ENCODE assay signal across 15 cellular contexts in genomic region chr15:60469893-60470641, GRCh38. TPM values are rescaled to one million over a fixed set of nuclear protein-coding genes. Genes with fewer than 3 reads are reported as not detected.
A peak's percentile ranks its signal among the peaks of the same experiment; 100 is the strongest.
DNase-seq lines count a peak whose midpoint lies in the region; ATAC-seq, FAIRE-seq and TF ChIP-seq lines count a peak whose summit lies in the region.
"Had no signal": no experiment of that assay in that cellular context is flagged by ENCODE, and none has a peak within 500 bp of the region (broad histone marks: within the 10 kb centered on the region; RNA-seq: fewer than 3 reads in every experiment).

No MANE protein-coding gene starts in this region.

- H3K36me3 ChIP-seq in gastrocnemius medialis (peaks cover 0 to 45% of the 10 kb centered on the region in 2 donors), prostate gland (no peaks in the 10 kb centered on the region)

- TF ChIP-seq CTCF in epithelial cell of proximal tubule (conservative IDR thresholded peaks at IDR 0.05; ENCODE audit: low read depth, low read length): no peak
- no peak for TF ChIP-seq CTCF in gastrocnemius medialis (IDR thresholded peaks at IDR 0.05 in 4 of 5, conservative IDR thresholded peaks at IDR 0.05 in 1 of 5)
- no peak for TF ChIP-seq CTCF in prostate gland (IDR thresholded peaks at IDR 0.05)

- H3K4me3 ChIP-seq in epithelial cell of proximal tubule (ENCODE audit: low read depth, low read length) (no peak overlapping the region), gastrocnemius medialis (no peak overlapping the region), prostate gland (no peak overlapping the region)
- H3K4me3 ChIP-seq: mucosa of descending colon had no signal

- peak overlapping the region; percentile 2 to 41 (median 20) for H3K27ac ChIP-seq in gastrocnemius medialis
- H3K27ac ChIP-seq in prostate gland: no peak overlapping the region

- DNase-seq in DMS 273 (lab: John Stamatoyannopoulos, UW; ENCODE audit: unreplicated experiment) (peak; percentile 10), DMS 273 treated with DMSO at 0.1 percent for 48 hours (lab: John Stamatoyannopoulos, UW) (no peak), RCC 7860 (ENCODE audit: low spot score) (peak; percentile 33), epithelial cell of proximal tubule (ENCODE audit: low read depth) (peak; percentile 62), gastrocnemius medialis (no peak), prostate gland (ENCODE audit: low spot score) (no peak)
- DNase-seq: 8988T; activated CD4-positive, CD25-positive, alpha-beta regulatory T cell; activated T-cell treated with anti-CD3 and anti-CD28 coated beads, Interleukin-2, amount 50 U/mL, for 1 hour; DMS79; mucosa of descending colon; NCI-H2227 treated with DMSO at 0.1 percent for 48 hours had no signal

- TF ChIP-seq POLR2A in gastrocnemius medialis (IDR thresholded peaks at IDR 0.05): no peak
- no peak for TF ChIP-seq POLR2A in prostate gland (IDR thresholded peaks at IDR 0.05)

- no peak for ATAC-seq in gastrocnemius medialis
- no peak for ATAC-seq in HG03460 (IDR thresholded peaks at IDR 0.05; ENCODE audit: unreplicated experiment)
- no peak for ATAC-seq in GM18519 (IDR thresholded peaks at IDR 0.05; ENCODE audit: low FRiP score, unreplicated experiment)
- ATAC-seq: mucosa of descending colon, Right ventricle myocardium inferior had no signal

- H3K4me1 ChIP-seq in gastrocnemius medialis (peaks cover 13 to 24% of the 10 kb centered on the region in 2 donors), prostate gland (replicated peaks) (no peaks in the 10 kb centered on the region)

- in situ Hi-C loops in gastrocnemius medialis (cut with MboI; ENCODE audit: low sequenced_read_pairs in 4 of 4): loop anchor here in 1 of 4 donors (25.0 kb wide), 1 partner anchor 783 kb away; the partner anchor contains the start of gene BNIP2

- no peaks in the 10 kb centered on the region for H3K9me3 ChIP-seq in gastrocnemius medialis
- no peaks in the 10 kb centered on the region for H3K9me3 ChIP-seq in prostate gland
- H3K9me3 ChIP-seq: mucosa of descending colon had no signal

- intact Hi-C loops in gastrocnemius medialis (cut with DNase I; ENCODE audit: low total_unique reads): no loop called here
- intact Hi-C loops in prostate gland (cut with DNase I): no loop called here

- FAIRE-seq in RCC 7860 (lab: Jason Lieb, UNC): peak; percentile 91

- no peaks in the 10 kb centered on the region for H3K27me3 ChIP-seq in gastrocnemius medialis
- H3K27me3 ChIP-seq in prostate gland (replicated peaks; ENCODE audit: insufficient read depth): no peaks in the 10 kb centered on the region

RNA-seq across cellular contexts. Expression of gene ICE2, which starts 8.9 kb away (rescaled TPM):
- 10.6 and 17.8 TPM in 2 replicates for total RNA-seq in epithelial cell of proximal tubule
- total RNA-seq in gastrocnemius medialis: 10 to 100 TPM in 3 of 4 donors, 1 to 10 TPM in 1; 5.8 to 19.0 (median 14.3) TPM
- total RNA-seq in prostate gland: 10 to 100 TPM; 33.0 to 34.5 TPM

Comparison
In these comparisons a context has a peak if more than half of its experiments do, and no peak if none do; other contexts are left out.
1. DNase-seq: peak in DMS 273 (single experiment), RCC 7860 (single experiment) and epithelial cell of proximal tubule (single experiment); none in DMS 273 treated with DMSO at 0.1 percent for 48 hours (single experiment), gastrocnemius medialis (0 of 2) and prostate gland (single experiment).
2. H3K27ac ChIP-seq: peak in gastrocnemius medialis (4 of 4); none in prostate gland (0 of 2).